Comparison of ENCODE assay signal across 10 cellular contexts in the genomic region with DNA sequence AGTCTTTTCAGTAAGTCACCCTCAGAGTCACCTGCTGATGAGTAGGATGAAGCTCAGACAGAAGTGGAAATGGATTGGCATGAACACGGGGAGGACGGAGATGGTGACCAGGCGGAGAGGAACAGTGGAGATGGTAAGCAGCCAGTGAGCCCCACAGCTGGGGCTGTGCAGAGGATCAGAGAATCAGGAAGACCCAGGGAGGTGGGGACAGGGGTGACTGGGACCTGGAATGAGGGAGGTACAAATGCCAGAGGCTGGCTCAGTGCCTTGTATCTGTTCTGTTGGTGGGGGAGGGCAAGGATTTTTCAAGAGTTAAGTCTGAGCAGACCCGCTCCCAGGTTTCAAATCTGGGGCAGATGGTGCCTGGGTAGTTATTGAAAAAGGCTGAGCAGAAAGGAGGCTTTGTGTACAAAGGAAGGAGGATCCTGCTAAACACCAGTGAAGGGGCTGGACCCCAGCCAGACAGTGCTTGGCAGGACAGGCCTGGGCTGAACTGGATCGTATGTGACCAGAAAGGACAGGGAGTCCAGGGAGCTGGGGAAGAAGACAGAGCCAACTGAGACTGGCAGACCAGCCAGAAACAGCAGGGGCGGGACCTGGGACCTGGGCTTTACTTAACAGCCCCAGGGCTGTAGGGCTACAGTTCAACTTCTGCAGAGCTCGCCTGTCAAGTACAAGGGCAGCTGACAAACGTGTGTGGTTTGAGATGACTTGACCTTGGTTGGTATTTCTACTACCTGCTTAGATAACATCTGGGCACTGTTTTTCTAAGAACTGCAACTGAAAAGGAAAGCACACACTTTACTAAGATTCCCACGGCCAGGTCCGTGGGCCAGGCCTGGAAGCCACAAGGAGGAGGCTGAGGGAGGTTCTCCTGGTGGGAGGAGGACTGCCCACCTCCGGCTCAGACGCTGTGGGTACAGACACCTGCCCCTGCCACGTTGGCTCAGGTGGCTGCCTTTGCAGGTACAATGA. TPM values are rescaled to one million over a fixed set of nuclear protein-coding genes. Genes with fewer than 3 reads are reported as not detected.
A peak's percentile ranks its signal among the peaks of the same experiment; 100 is the strongest.
DNase-seq lines count a peak whose midpoint lies in the region; ATAC-seq, FAIRE-seq and TF ChIP-seq lines count a peak whose summit lies in the region.
"Had no signal": no experiment of that assay in that cellular context is flagged by ENCODE, and none has a peak within 500 bp of the region (broad histone marks: within the 10 kb centered on the region; RNA-seq: fewer than 3 reads in every experiment).

No MANE protein-coding gene starts in this region.

- DNase-seq in neuronal stem cell (ENCODE audit: low spot score) (no peak), NCI-H2227 treated with DMSO at 0.1 percent for 48 hours (lab: John Stamatoyannopoulos, UW) (no peak), NCI-H128 (lab: John Stamatoyannopoulos, UW; ENCODE audit: unreplicated experiment) (no peak), GM12892 (ENCODE audit: insufficient read length) (no peak), Kasumi-1 (lab: John Stamatoyannopoulos, UW) (no peak)
- DNase-seq: activated naive CD4-positive, alpha-beta T cell; NCI-H774 had no signal

- H3K27me3 ChIP-seq in neuronal stem cell (ENCODE audit: control insufficient read depth in 3 of 3, insufficient read depth in 3 of 3, low read depth in 1 of 3, low read length in 3 of 3), result no peaks in the 10 kb centered on the region

- H3K27ac ChIP-seq in angular gyrus (ENCODE audit: low read depth, low read length), result peak overlapping the region; percentile 22
- H3K27ac ChIP-seq in neuronal stem cell (replicated peaks; ENCODE audit: low read length), result no peak overlapping the region

- no peak overlapping the region for H3K9ac ChIP-seq in neuronal stem cell (ENCODE audit: low read depth, low read length, poor library complexity)

- no peak overlapping the region for H2BK12ac ChIP-seq in neuronal stem cell (ENCODE audit: low read length)

- ATAC-seq in GM18858 (IDR thresholded peaks at IDR 0.05; ENCODE audit: unreplicated experiment), result peak; percentile 41
- peak; percentile 35 for ATAC-seq in HG03175 (IDR thresholded peaks at IDR 0.05; ENCODE audit: unreplicated experiment)

- no peak overlapping the region for H2BK120ac ChIP-seq in neuronal stem cell (ENCODE audit: low read depth, low read length)

- H3K23ac ChIP-seq in neuronal stem cell (ENCODE audit: low read depth, low read length, poor library complexity), result no peak overlapping the region

- peaks cover 3 to 6% of the 10 kb centered on the region in 2 donors for H3K9me3 ChIP-seq in neuronal stem cell (replicated peaks in 1 of 2; ENCODE audit: control insufficient read depth in 2 of 2, insufficient read depth in 1 of 2, low read depth in 1 of 2, low read length in 2 of 2)

- no peak overlapping the region for H3K4me3 ChIP-seq in neuronal stem cell (ENCODE audit: low read length in 2 of 2)

- no peak overlapping the region for H3K18ac ChIP-seq in neuronal stem cell (ENCODE audit: low read length)

- WGBS in neuronal stem cell (ENCODE audit: extremely low coverage in 2 of 2, insufficient read length in 2 of 2, insufficient replicate concordance in 1 of 2), 2 donors, result no CpG with 5 or more reads among the region's 13 CpGs

- H4K91ac ChIP-seq in neuronal stem cell (ENCODE audit: low read depth, low read length, poor library complexity), result no peak overlapping the region

- H3K4ac ChIP-seq in neuronal stem cell (ENCODE audit: low read length), result no peak overlapping the region

- no peak overlapping the region for H4K8ac ChIP-seq in neuronal stem cell (ENCODE audit: low read depth, low read length)

- H3K4me1 ChIP-seq in neuronal stem cell (ENCODE audit: control insufficient read depth in 2 of 2, insufficient read depth in 1 of 2, low read depth in 1 of 2, low read length in 2 of 2), result no peaks in the 10 kb centered on the region

- no peak overlapping the region for H2BK15ac ChIP-seq in neuronal stem cell (ENCODE audit: low read length)

- no peak overlapping the region for H2BK5ac ChIP-seq in neuronal stem cell (ENCODE audit: low read length)

- no peaks in the 10 kb centered on the region for H3K36me3 ChIP-seq in neuronal stem cell (replicated peaks in 1 of 2; ENCODE audit: control insufficient read depth in 2 of 2, insufficient read depth in 2 of 2, low read length in 2 of 2)

- no peak overlapping the region for H2AK5ac ChIP-seq in neuronal stem cell (ENCODE audit: low read depth, low read length)

- no peak overlapping the region for H3K4me2 ChIP-seq in neuronal stem cell (ENCODE audit: insufficient read depth, low read length, poor library complexity, severe bottlenecking)

- H2AFZ ChIP-seq in neuronal stem cell (ENCODE audit: low read length), result peak overlapping the region; percentile 78

- no peak for FAIRE-seq in GM12892 (lab: Jason Lieb, UNC)

- TF ChIP-seq POLR2A in GM12892 (IDR thresholded peaks at IDR 0.05; ENCODE audit: low read depth, low read length), result no peak

- H3K79me1 ChIP-seq in neuronal stem cell (ENCODE audit: low read depth, low read length), result no peaks in the 10 kb centered on the region

- no peak overlapping the region for H3K14ac ChIP-seq in neuronal stem cell (ENCODE audit: low read length)

RNA-seq across cellular contexts. Expression of a gene that starts 13.2 kb away (rescaled TPM):
- polyA plus RNA-seq in neuronal stem cell (2013, experiment 1 of 2), result 0.07 TPM
- 0.10 TPM for polyA plus RNA-seq in neuronal stem cell (2013, experiment 2 of 2)
- polyA plus RNA-seq in GM12892 (2012; ENCODE audit: missing spikeins), result 4.4 TPM

RNA-seq across cellular contexts. Expression of a gene that starts 18.8 kb away (rescaled TPM):
- polyA plus RNA-seq in neuronal stem cell (2013, experiment 1 of 2), result 48.9 TPM
- 49.3 TPM for polyA plus RNA-seq in neuronal stem cell (2013, experiment 2 of 2)
- 60.1 TPM for polyA plus RNA-seq in GM12892 (2012; ENCODE audit: missing spikeins)
